ENCODE assay signal across 10 cellular contexts in genomic region chr7:26187380-26188290, GRCh38. TPM values are rescaled to one million over a fixed set of nuclear protein-coding genes. Genes with fewer than 3 reads are reported as not detected.
DNase-seq lines count a peak whose midpoint lies in the region; ATAC-seq and TF ChIP-seq lines count a peak whose summit lies in the region.
"Had no signal": no experiment of that assay in that cellular context is flagged by ENCODE, and none has a peak within 500 bp of the region (broad histone marks: within the 10 kb centered on the region; RNA-seq: fewer than 3 reads in every experiment).

No MANE protein-coding gene starts in this region.

- WGBS in prostate gland = 75% methylated on average over 13 of the region's 13 CpGs

- DNase-seq in stimulated activated CD4-positive, alpha-beta T cell treated with anti-CD3 and anti-CD28 coated beads, Interleukin-15, amount 100 ng/mL, for 24 hours = peak; percentile 43
- no peak for DNase-seq in stimulated activated CD4-positive, alpha-beta T cell treated with anti-CD3 and anti-CD28 coated beads, Interleukin-1b, Interleukin-23, amount 100 ng/mL, for 48 hours
- DNase-seq in epithelial cell of prostate (ENCODE audit: low read depth, low spot score) (no peak), cerebellum (ENCODE audit: low spot score) (no peak), HAP-1 (ENCODE audit: low spot score in 2 of 2) (no peak), prostate gland (ENCODE audit: low spot score) (no peak)
- DNase-seq: stimulated activated naive CD4-positive, alpha-beta T cell treated with Interleukin-2 at 50 U/mL for 16 hours had no signal

- H3K9me3 ChIP-seq in HAP-1 (no peaks in the 10 kb centered on the region), prostate gland (no peaks in the 10 kb centered on the region)

- H3K4me1 ChIP-seq in HAP-1 (peaks cover 2% of the 10 kb centered on the region; the same call in 1 of the 2 replicates), prostate gland (replicated peaks) (no peaks in the 10 kb centered on the region)

- in situ Hi-C loops in HAP-1 (cut with MboI; ENCODE audit: low sequenced_read_pairs) = loop anchor here (25.0 kb wide), 1 partner anchor 300 kb away; no protein-coding TSS in a partner anchor

- H3K27ac ChIP-seq in epithelial cell of prostate = peak overlapping the region; percentile 20
- no peak overlapping the region for H3K27ac ChIP-seq in prostate gland
- H3K27ac ChIP-seq: VCaP had no signal

- no peak for TF ChIP-seq CTCF in prostate gland (IDR thresholded peaks at IDR 0.05)

- no peak for TF ChIP-seq POLR2A in prostate gland (IDR thresholded peaks at IDR 0.05)

- ATAC-seq in HG02678 (IDR thresholded peaks at IDR 0.05; ENCODE audit: unreplicated experiment) = no peak

- intact Hi-C loops in prostate gland (cut with DNase I) = no loop called here

- H3K27me3 ChIP-seq in HAP-1 (ENCODE audit: low read depth) (no peaks in the 10 kb centered on the region), prostate gland (replicated peaks; ENCODE audit: insufficient read depth) (no peaks in the 10 kb centered on the region)

- H3K36me3 ChIP-seq in HAP-1 (replicated peaks) = peaks cover 45% of the 10 kb centered on the region
- peaks cover 0 to 9% of the 10 kb centered on the region in 2 donors for H3K36me3 ChIP-seq in prostate gland

- H3K4me3 ChIP-seq in HAP-1 (no peak overlapping the region), prostate gland (no peak overlapping the region)

TF ChIP-seq in PFSK-1, 5 proteins besides CTCF, POLR2A, EP300 and RAD21:
- TF ChIP-seq SIN3A (IDR thresholded peaks at IDR 0.05; ENCODE audit: borderline replicate concordance, insufficient read depth, low read length) = peak; percentile 68; the same call in 1 of the 2 replicates
- TF ChIP-seq TAF1 (IDR thresholded peaks at IDR 0.05; ENCODE audit: borderline replicate concordance, insufficient read depth, low read length) = 0 out of 2 replicates have a peak, but pooled peaks have one; percentile 25
- TF ChIP-seq POLR2AphosphoS5 (IDR thresholded peaks at IDR 0.05; ENCODE audit: low read depth, low read length) = peak; percentile 75
- no peak for TF ChIP-seq FOXP2 (optimal IDR thresholded peaks at IDR 0.05; ENCODE audit: borderline replicate concordance, extremely low read depth, extremely low read length, insufficient read depth)
- no peak for TF ChIP-seq REST (IDR thresholded peaks at IDR 0.05; ENCODE audit: insufficient read depth in 1 of 2, low read depth in 2 of 2, low read length in 2 of 2)

RNA-seq across cellular contexts. Expression of gene HNRNPA2B1, which starts 12.9 kb away (rescaled TPM):
- 359 TPM for polyA plus RNA-seq in PFSK-1 (2012; ENCODE audit: insufficient read length, low read depth)
- total RNA-seq in cerebellum = 193 TPM
- 100 to 1,000 TPM; 185 to 189 TPM for total RNA-seq in prostate gland

RNA-seq across cellular contexts. Expression of gene CBX3, which starts 13.9 kb away (rescaled TPM):
- 69.9 TPM for polyA plus RNA-seq in PFSK-1 (2012; ENCODE audit: insufficient read length, low read depth)
- total RNA-seq in cerebellum (122 TPM), prostate gland (10 to 100 TPM; 51.6 to 75.3 TPM)

RNA-seq across cellular contexts. Expression of gene NFE2L3, which starts 35.6 kb away (rescaled TPM):
- 3.9 TPM for polyA plus RNA-seq in PFSK-1 (2012; ENCODE audit: insufficient read length, low read depth)
- 11.7 TPM for total RNA-seq in cerebellum
- 1 to 10 TPM; 2.0 to 4.3 TPM for total RNA-seq in prostate gland
